ENCODE assay signal across 8 cellular contexts in the genomic region with DNA sequence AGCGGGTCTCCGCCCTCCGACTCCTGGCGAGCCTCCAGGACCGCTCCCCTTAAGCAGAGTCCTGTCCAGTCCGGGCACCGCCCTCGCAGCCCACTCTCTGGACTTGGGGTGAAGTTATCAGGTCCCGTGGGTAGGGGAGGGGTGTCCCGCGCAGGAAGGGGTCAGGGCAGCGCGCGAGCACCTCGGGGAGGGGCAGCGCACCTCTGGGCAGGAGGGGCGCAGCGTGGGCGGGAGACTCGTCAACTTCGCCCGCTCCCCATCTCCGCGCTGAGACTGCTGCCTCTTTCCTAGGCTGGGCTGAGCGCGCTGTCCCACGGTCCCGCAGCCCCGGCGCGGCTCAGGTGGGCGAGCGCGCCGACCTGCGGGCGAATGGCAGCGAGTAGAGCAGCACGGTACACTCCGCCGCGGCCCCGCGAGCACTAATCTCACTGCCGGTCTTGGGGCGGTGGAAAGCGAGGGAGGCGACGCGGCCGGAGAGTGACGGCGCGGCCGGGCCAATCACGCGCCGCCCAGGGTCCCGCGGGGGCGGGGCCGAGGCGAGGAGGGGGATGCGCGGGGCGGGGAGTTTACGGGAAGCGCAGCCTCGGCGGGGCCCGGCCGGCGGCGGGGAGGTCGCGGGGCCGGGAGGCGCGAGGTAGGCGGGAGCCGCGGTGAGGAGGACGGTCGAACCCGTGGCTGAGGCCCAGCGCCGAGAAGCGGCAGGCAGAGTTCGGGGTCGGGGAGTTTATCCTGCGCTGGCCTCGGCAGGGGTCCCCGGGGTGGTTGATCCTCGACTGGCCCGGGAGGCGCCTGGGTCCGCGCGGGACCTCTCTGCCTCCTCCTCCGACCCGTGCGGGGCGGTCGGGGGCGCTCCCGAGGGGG. TPM values are rescaled to one million over a fixed set of nuclear protein-coding genes. Genes with fewer than 3 reads are reported as not detected.
DNase-seq lines count a peak whose midpoint lies in the region; ATAC-seq and TF ChIP-seq lines count a peak whose summit lies in the region.

A gene (minus strand): TSS at position 421 of the 861 bp plus-strand sequence. CDS start 696 bp downstream, outside the sequence.

- H3F3A ChIP-seq in neural cell (ENCODE audit: insufficient read depth, low read length, poor library complexity, severe bottlenecking) = no peaks in the 10 kb centered on the region

- H3K27ac ChIP-seq in HUES64 (ENCODE audit: low read depth, low read length) (no peak within 1 kb of the TSS), RWPE1 (peak within 1 kb of the TSS; percentile 85), neural cell (ENCODE audit: low read length) (no peak within 1 kb of the TSS), stomach (peak within 1 kb of the TSS; percentile 81 to 98 (median 97))

- peak in 2 of 4 donors; percentile 37 to 70 for TF ChIP-seq POLR2A in stomach (IDR thresholded peaks at IDR 0.05)

- DNase-seq in DMS53 (lab: John Stamatoyannopoulos, UW) (peak; percentile 81), RWPE1 (ENCODE audit: low spot score) (peak; percentile 92), fibroblast of the aortic adventitia (ENCODE audit: low read depth) (peak; percentile 78), stomach (peak; percentile 90)
- peak; percentile 86 for DNase-seq in activated T-helper 9 cell treated with anti-CD3 and anti-CD28 coated beads, Interleukin-2, amount 50 U/mL, for 16 hours (ENCODE audit: low read depth)

- no peaks in the 10 kb centered on the region for H4K20me1 ChIP-seq in neural cell (ENCODE audit: insufficient read depth)

- H3K4me1 ChIP-seq in HUES64 (ENCODE audit: insufficient read depth, low read length) (peaks cover 17% of the 10 kb centered on the region), stomach (peaks cover 5 to 63% (median 28%) of the 10 kb centered on the region in 4 donors)

- WGBS in HUES64 = under 1% methylated on average over 106 of the region's 106 CpGs
- WGBS in stomach, 5 donors = 0 to 2% (median 0%) methylated on average over 59 to 106 of the region's 106 CpGs

- TF ChIP-seq CTCF in RWPE1 (conservative IDR thresholded peaks at IDR 0.05; ENCODE audit: low read depth) = no peak
- no peak for TF ChIP-seq CTCF in fibroblast of the aortic adventitia (IDR thresholded peaks at IDR 0.05; ENCODE audit: insufficient read depth, low read length)
- TF ChIP-seq CTCF in neural cell (IDR thresholded peaks at IDR 0.05; ENCODE audit: poor library complexity, severe bottlenecking) = peak; percentile 40
- TF ChIP-seq CTCF in stomach (IDR thresholded peaks at IDR 0.05) = no peak

- H3K27me3 ChIP-seq in HUES64 (ENCODE audit: insufficient read depth, low read length) (peaks cover 51% of the 10 kb centered on the region), neural cell (ENCODE audit: insufficient read depth, low read depth, low read length) (peaks cover 23% of the 10 kb centered on the region), stomach (no peaks in the 10 kb centered on the region)

- TF ChIP-seq RAD21 in neural cell (conservative IDR thresholded peaks at IDR 0.05) = peak; percentile 59

- ATAC-seq in GM21515 (IDR thresholded peaks at IDR 0.05; ENCODE audit: unreplicated experiment) = peak; percentile 77

- POLR2A ChIA-PET in RWPE1 (lab: Yijun Ruan, JAX; ENCODE audit: low non-redundant PET) = interaction anchor here (0.5 kb wide), 1 partner anchor 506 kb away, joined by 4 read pairs; no protein-coding TSS in a partner anchor

- TF ChIP-seq EP300 in neural cell (conservative IDR thresholded peaks at IDR 0.05; ENCODE audit: poor library complexity, severe bottlenecking) (no peak), stomach (IDR thresholded peaks at IDR 0.05) (no peak)

- no peaks in the 10 kb centered on the region for H3K9me2 ChIP-seq in neural cell (ENCODE audit: insufficient read depth, low read length)

- peak within 1 kb of the TSS; percentile 53 for H3K9ac ChIP-seq in HUES64 (ENCODE audit: low read depth, low read length)
- peak within 1 kb of the TSS; percentile 58 for H3K9ac ChIP-seq in neural cell (ENCODE audit: low read length)

- H3K79me2 ChIP-seq in neural cell (replicated peaks; ENCODE audit: insufficient read depth, low read length) = no peaks in the 10 kb centered on the region

- intact Hi-C loops in stomach (cut with DNase I; ENCODE audit: low total_unique reads) = no loop called here

- H3K4me3 ChIP-seq in HUES64 (ENCODE audit: low read length) (peak within 1 kb of the TSS; percentile 83), fibroblast of the aortic adventitia (ENCODE audit: low read depth, low read length) (peak within 1 kb of the TSS; percentile 93), neural cell (ENCODE audit: low read length) (peak within 1 kb of the TSS; percentile 93), stomach (peak within 1 kb of the TSS; percentile 83 to 95 (median 92))

- peak within 1 kb of the TSS; percentile 89 for H3K4me2 ChIP-seq in neural cell (ENCODE audit: low read length)

- H3K36me3 ChIP-seq in HUES64 (ENCODE audit: insufficient read depth, low read length) (no peaks in the 10 kb centered on the region), neural cell (ENCODE audit: insufficient read depth, low read length) (no peaks in the 10 kb centered on the region), stomach (no peaks in the 10 kb centered on the region)

- peak within 1 kb of the TSS; percentile 40 for H2AFZ ChIP-seq in neural cell (ENCODE audit: low read depth, low read length)

- H3K9me3 ChIP-seq in HUES64 (ENCODE audit: insufficient read depth, low read depth, low read length) (no peaks in the 10 kb centered on the region), neural cell (ENCODE audit: low read length) (no peaks in the 10 kb centered on the region), stomach (no peaks in the 10 kb centered on the region)

- CTCF ChIA-PET in RWPE1 (lab: Yijun Ruan, JAX) = interaction anchor here (0.7 kb wide), 1 partner anchor 999 kb away, joined by 5 read pairs; no protein-coding TSS in a partner anchor

TF ChIP-seq in neural cell, 6 proteins besides CTCF, POLR2A, EP300 and RAD21:
- peak; percentile 37 for TF ChIP-seq POLR2AphosphoS5 (IDR thresholded peaks at IDR 0.05)
- TF ChIP-seq EZH2 (IDR thresholded peaks at IDR 0.05; ENCODE audit: borderline replicate concordance, insufficient read depth, low read length, poor library complexity, severe bottlenecking) = no peak
- TF ChIP-seq TAF1 (IDR thresholded peaks at IDR 0.05; ENCODE audit: low read depth) = peak; percentile 41
- TF ChIP-seq, protein P1, sequence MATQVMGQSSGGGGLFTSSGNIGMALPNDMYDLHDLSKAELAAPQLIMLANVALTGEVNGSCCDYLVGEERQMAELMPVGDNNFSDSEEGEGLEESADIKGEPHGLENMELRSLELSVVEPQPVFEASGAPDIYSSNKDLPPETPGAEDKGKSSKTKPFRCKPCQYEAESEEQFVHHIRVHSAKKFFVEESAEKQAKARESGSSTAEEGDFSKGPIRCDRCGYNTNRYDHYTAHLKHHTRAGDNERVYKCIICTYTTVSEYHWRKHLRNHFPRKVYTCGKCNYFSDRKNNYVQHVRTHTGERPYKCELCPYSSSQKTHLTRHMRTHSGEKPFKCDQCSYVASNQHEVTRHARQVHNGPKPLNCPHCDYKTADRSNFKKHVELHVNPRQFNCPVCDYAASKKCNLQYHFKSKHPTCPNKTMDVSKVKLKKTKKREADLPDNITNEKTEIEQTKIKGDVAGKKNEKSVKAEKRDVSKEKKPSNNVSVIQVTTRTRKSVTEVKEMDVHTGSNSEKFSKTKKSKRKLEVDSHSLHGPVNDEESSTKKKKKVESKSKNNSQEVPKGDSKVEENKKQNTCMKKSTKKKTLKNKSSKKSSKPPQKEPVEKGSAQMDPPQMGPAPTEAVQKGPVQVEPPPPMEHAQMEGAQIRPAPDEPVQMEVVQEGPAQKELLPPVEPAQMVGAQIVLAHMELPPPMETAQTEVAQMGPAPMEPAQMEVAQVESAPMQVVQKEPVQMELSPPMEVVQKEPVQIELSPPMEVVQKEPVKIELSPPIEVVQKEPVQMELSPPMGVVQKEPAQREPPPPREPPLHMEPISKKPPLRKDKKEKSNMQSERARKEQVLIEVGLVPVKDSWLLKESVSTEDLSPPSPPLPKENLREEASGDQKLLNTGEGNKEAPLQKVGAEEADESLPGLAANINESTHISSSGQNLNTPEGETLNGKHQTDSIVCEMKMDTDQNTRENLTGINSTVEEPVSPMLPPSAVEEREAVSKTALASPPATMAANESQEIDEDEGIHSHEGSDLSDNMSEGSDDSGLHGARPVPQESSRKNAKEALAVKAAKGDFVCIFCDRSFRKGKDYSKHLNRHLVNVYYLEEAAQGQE (IDR thresholded peaks at IDR 0.05; ENCODE audit: borderline replicate concordance) = peak; percentile 47
- peak; percentile 56 for TF ChIP-seq SMC3 (conservative IDR thresholded peaks at IDR 0.05; ENCODE audit: poor library complexity)
- peak; percentile 47 for TF ChIP-seq MXI1 (conservative IDR thresholded peaks at IDR 0.05; ENCODE audit: poor library complexity, severe bottlenecking)

RNA-seq across cellular contexts. Expression of the gene that starts here (rescaled TPM):
- 3.1 TPM for polyA plus RNA-seq in HUES64 (2013, experiment 1 of 2)
- 3.9 TPM for polyA plus RNA-seq in HUES64 (2013, experiment 2 of 2)
- total RNA-seq in fibroblast of the aortic adventitia (ENCODE audit: low replicate concordance) = 93.1 and 175 TPM in 2 replicates
- polyA plus RNA-seq in neural cell = 4.6 and 5.6 TPM in 2 replicates
- 9.3 and 9.6 TPM in 2 replicates for polyA minus RNA-seq in neural cell
- 100 to 1,000 TPM in 2 of 5 donors, 10 to 100 TPM in 3; 42.9 to 132 (median 62.0) TPM for total RNA-seq in stomach
- polyA plus RNA-seq in stomach = 10 to 100 TPM in 1 of 3 donors, 1 to 10 TPM in 2; 8.0 to 10.5 (median 9.1) TPM

Comparison
In these comparisons a context has a peak if more than half of its experiments do, and no peak if none do; other contexts are left out.
1. H3K27ac ChIP-seq: peak in RWPE1 (single experiment) and stomach (5 of 5); none in HUES64 (single experiment) and neural cell (single experiment).
2. Peak in every context shown above with its lines, with median percentiles within 50 percentile points of each other: DNase-seq and H3K4me3 ChIP-seq.